ENCODE assay signal across 8 cellular contexts in genomic region chr17:42566873-42567573, GRCh38.
DNase-seq lines count a peak whose midpoint lies in the region; ATAC-seq lines count a peak whose summit lies in the region.

TSS of gene MLX (plus strand) at chr17:42567100. CDS start at chr17:42567125, 25 bp downstream.

- DNase-seq in NCI-H345 treated with DMSO at 0.1 percent for 48 hours (lab: John Stamatoyannopoulos, UW; ENCODE audit: unreplicated experiment): peak; percentile 87
- peak; percentile 81 for DNase-seq in activated CD4-positive, CD25-positive, alpha-beta regulatory T cell treated with anti-CD3 and anti-CD28 coated beads, Interleukin-2, amount 50 U/mL, for 16 hours (ENCODE audit: low read depth, low spot score)
- peak in 60 of 61 donors; percentile 42 to 95 (median 86) for DNase-seq in caudate nucleus (lab: John Stamatoyannopoulos, UW)
- peak; percentile 95 for DNase-seq in islet precursor cell
- DNase-seq in stimulated activated CD4-positive, alpha-beta T cell treated with anti-CD3 and anti-CD28 coated beads, Interleukin-12 subunit alpha, Interleukin-12 subunit beta, amount 100 ng/mL, for 24 hours (ENCODE audit: low read depth in 2 of 2): peak; percentile 85

- peak within 1 kb of the TSS; percentile 99 for H3K27ac ChIP-seq in caudate nucleus (ENCODE audit: low read depth, low read length)

- peak; percentile 61 for ATAC-seq in GM18502 (IDR thresholded peaks at IDR 0.05; ENCODE audit: poor library complexity, unreplicated experiment)
- ATAC-seq in HG03159 (IDR thresholded peaks at IDR 0.05; ENCODE audit: unreplicated experiment): peak; percentile 59
- ATAC-seq in GM18873 (IDR thresholded peaks at IDR 0.05; ENCODE audit: low FRiP score, unreplicated experiment): no peak
